In the genomic region with DNA sequence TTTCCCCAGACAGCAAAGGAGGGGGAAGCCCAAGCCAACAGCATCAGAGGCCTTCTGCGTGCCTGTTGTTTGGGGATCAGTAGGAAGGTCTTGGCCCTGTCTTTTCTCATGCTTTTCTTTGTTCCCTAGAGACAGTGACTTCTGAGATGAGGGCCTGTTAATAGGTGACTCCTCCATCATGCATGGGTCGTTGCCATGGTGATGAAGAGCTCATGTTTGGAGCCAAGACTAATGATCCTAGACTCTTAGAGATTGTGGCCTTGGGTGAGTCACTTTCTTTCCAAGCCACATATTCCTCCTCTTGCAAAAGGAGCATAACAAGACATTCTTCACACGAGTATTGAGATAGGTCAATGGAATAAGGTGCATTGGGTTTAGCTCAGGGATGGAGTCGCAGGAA, we compare ENCODE assay signal across 27 cellular contexts.
DNase-seq lines count a peak whose midpoint lies in the region; ATAC-seq and TF ChIP-seq lines count a peak whose summit lies in the region.
"Had no signal": no experiment of that assay in that cellular context is flagged by ENCODE, and none has a peak within 500 bp of the region (broad histone marks: within the 10 kb centered on the region; RNA-seq: fewer than 3 reads in every experiment).

No MANE protein-coding gene starts in this region.

- no peak for TF ChIP-seq CTCF in cardiac fibroblast (IDR thresholded peaks at IDR 0.05; ENCODE audit: low read depth, low read length)

- ATAC-seq in HG03469 (IDR thresholded peaks at IDR 0.05; ENCODE audit: unreplicated experiment) (no peak), GM21447 (IDR thresholded peaks at IDR 0.05; ENCODE audit: unreplicated experiment) (no peak), GM18511 (IDR thresholded peaks at IDR 0.05; ENCODE audit: unreplicated experiment) (no peak)
- ATAC-seq: A549; activated CD8-positive, alpha-beta memory T cell treated with anti-CD3 and anti-CD28 coated beads, Interleukin-2, amount 10 ng/mL, durations not matched to agents 7 days and 5 days; left lobe of liver; naive thymus-derived CD8-positive, alpha-beta T cell; stimulated activated memory B cell treated with anti-CD40 and anti-IgM and Interleukin-4, amounts not matched to agents 10 μg/mL and 1 μg/mL and 100 μg/mL, for 72 hours had no signal

- in situ Hi-C loops in ACHN (cut with HindIII; ENCODE audit: low pct_ligation_motif_present, low pct_unique_long_range_greater_than_20kb, low sequenced_read_pairs) = no loop called here

- DNase-seq in ACHN = peak; percentile 89
- peak; percentile 72 for DNase-seq in LHCN-M2 (ENCODE audit: low read depth)
- peak; percentile 5 to 55 for DNase-seq in cardiac fibroblast (ENCODE audit: low read depth in 2 of 2)
- DNase-seq in left kidney (ENCODE audit: low read depth, low spot score) = peak; percentile 43
- no peak for DNase-seq in foreskin melanocyte
- DNase-seq: activated CD4-positive, alpha-beta T cell treated with anti-CD3 and anti-CD28 coated beads, Interleukin-2, amount 10 ng/mL, durations not matched to agents 24 days and 14 days; activated CD8-positive, alpha-beta memory T cell treated with anti-CD3 and anti-CD28 coated beads, Interleukin-2, amount 10 ng/mL, durations not matched to agents 7 days and 5 days; activated naive CD4-positive, alpha-beta T cell treated with anti-CD3 and anti-CD28 coated beads, Interleukin-2, amount 10 ng/mL, durations not matched to agents 7 days and 5 days; anterior cingulate cortex; Caco-2; caudate nucleus; heart left ventricle; Karpas-422; naive thymus-derived CD8-positive, alpha-beta T cell; NCI-H1694; NCI-H748 treated with DMSO at 0.1 percent for 48 hours; ovary; spleen; stimulated activated CD4-positive, alpha-beta T cell treated with anti-CD3 and anti-CD28 coated beads, Interleukin-4, amount 100 ng/mL, for 1 hour; WERI-Rb-1 had no signal

- no peak overlapping the region for H3K4me3 ChIP-seq in cardiac fibroblast (replicated peaks in 1 of 2; ENCODE audit: low read depth in 2 of 2, low read length in 2 of 2)
- H3K4me3 ChIP-seq: A549; BLaER1 treated with 17β-estradiol and CSF1 and Interleukin-3, amounts not matched to agents 10 nM and 100 nM; heart left ventricle; ovary; spleen had no signal
